21 cellular contexts compared by ENCODE assay signal in the genomic region with DNA sequence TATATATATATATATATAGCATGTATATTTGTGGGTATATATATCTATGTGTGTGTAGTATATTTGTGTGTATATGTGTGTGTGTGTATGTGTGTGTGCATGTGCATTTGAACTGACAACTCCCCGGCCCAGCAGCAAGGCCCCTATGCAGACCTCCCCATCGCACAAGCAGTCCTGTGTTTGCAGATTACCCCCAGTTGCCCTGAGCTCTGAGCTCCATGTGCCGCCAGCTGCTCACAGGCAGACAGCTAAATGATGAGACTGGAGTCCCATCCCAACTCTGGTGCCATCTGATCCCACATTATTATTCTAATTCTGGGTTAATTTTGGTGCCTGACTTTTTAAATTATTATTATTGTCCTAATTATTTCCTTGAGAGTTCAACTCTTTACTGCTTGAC.
DNase-seq lines count a peak whose midpoint lies in the region; ATAC-seq and TF ChIP-seq lines count a peak whose summit lies in the region.
"Had no signal": no experiment of that assay in that cellular context is flagged by ENCODE, and none has a peak within 500 bp of the region (broad histone marks: within the 10 kb centered on the region; RNA-seq: fewer than 3 reads in every experiment).

No MANE protein-coding gene starts in this region.

- ATAC-seq in GM18505 (IDR thresholded peaks at IDR 0.05; ENCODE audit: unreplicated experiment) (no peak), GM19395 (IDR thresholded peaks at IDR 0.05; ENCODE audit: unreplicated experiment) (no peak)
- ATAC-seq: CD8-positive, alpha-beta T cell; T-cell had no signal

- H3K9me3 Mint-ChIP-seq in osteocyte (ENCODE audit: unreplicated experiment): no peaks in the 10 kb centered on the region
- H3K9me3 Mint-ChIP-seq: CD8-positive, alpha-beta T cell; IgD-negative memory B cell; T-cell had no signal

- H3K27me3 Mint-ChIP-seq in osteocyte (ENCODE audit: unreplicated experiment): no peaks in the 10 kb centered on the region
- H3K27me3 Mint-ChIP-seq: T-cell had no signal

- H3K27ac Mint-ChIP-seq in osteocyte (ENCODE audit: unreplicated experiment): no peak overlapping the region
- H3K27ac Mint-ChIP-seq: CD8-positive, alpha-beta T cell; IgD-negative memory B cell; T-cell had no signal

- intact Hi-C loops in breast epithelium (cut with DNase I; ENCODE audit: low total_unique reads): no loop called here
- intact Hi-C loops in cardiac septum (cut with DNase I): no loop called here

- H3K9me3 ChIP-seq in WERI-Rb-1 (ENCODE audit: severe bottlenecking) (no peaks in the 10 kb centered on the region), breast epithelium (no peaks in the 10 kb centered on the region)
- H3K9me3 ChIP-seq: BLaER1, MG63, SK-N-SH had no signal

- H3K27me3 ChIP-seq in WERI-Rb-1 (ENCODE audit: insufficient read depth, low read depth, severe bottlenecking): no peaks in the 10 kb centered on the region
- peaks cover 0 to 6% of the 10 kb centered on the region in 2 donors for H3K27me3 ChIP-seq in breast epithelium
- H3K27me3 ChIP-seq: BLaER1, MG63 had no signal

- no peaks in the 10 kb centered on the region for H3K4me1 ChIP-seq in breast epithelium
- H3K4me1 ChIP-seq: BLaER1 had no signal

- H3K4me1 Mint-ChIP-seq in osteocyte (ENCODE audit: unreplicated experiment): peaks cover 17% of the 10 kb centered on the region
- H3K4me1 Mint-ChIP-seq: IgD-negative memory B cell, T-cell had no signal

- H3K36me3 ChIP-seq in WERI-Rb-1 (no peaks in the 10 kb centered on the region), breast epithelium (no peaks in the 10 kb centered on the region)
- H3K36me3 ChIP-seq: BLaER1, MG63 had no signal

- H3K4me3 ChIP-seq in WERI-Rb-1 (ENCODE audit: low read depth, low read length) (no peak overlapping the region), breast epithelium (no peak overlapping the region)
- H3K4me3 ChIP-seq: BLaER1, MG63 had no signal

- no peaks in the 10 kb centered on the region for H3K36me3 Mint-ChIP-seq in osteocyte (ENCODE audit: unreplicated experiment)
- H3K36me3 Mint-ChIP-seq: CD8-positive, alpha-beta T cell; IgD-negative memory B cell; T-cell had no signal

- H3K27ac ChIP-seq in WERI-Rb-1 (peak overlapping the region; percentile 71), breast epithelium (no peak overlapping the region)
- H3K27ac ChIP-seq: BLaER1 had no signal

- peak; percentile 73 for DNase-seq in D341Med (ENCODE audit: low spot score)
- peak; percentile 56 for DNase-seq in NCI-H446 treated with DMSO at 0.1 percent for 48 hours (lab: John Stamatoyannopoulos, UW)
- peak; percentile 91 for DNase-seq in WERI-Rb-1
- DNase-seq in osteocyte (ENCODE audit: extremely low spot score, unreplicated experiment): peak; percentile 48
- DNase-seq in breast epithelium (ENCODE audit: low spot score in 2 of 2): no peak
- DNase-seq in cardiac septum (ENCODE audit: low spot score): no peak
- DNase-seq: CD8-positive, alpha-beta T cell; DMS79 treated with DMSO at 0.1 percent for 48 hours; H7; MG63; NCI-H1092 treated with DMSO at 0.1 percent for 48 hours; NCI-H146; NCI-H226; NCI-H526 treated with DMSO at 0.1 percent for 48 hours; SHP77; SK-N-SH; T-cell had no signal

- no peak for TF ChIP-seq CTCF in WERI-Rb-1 (IDR thresholded peaks at IDR 0.05; ENCODE audit: low read depth, low read length)
- TF ChIP-seq CTCF in osteocyte (IDR thresholded peaks at IDR 0.05): no peak
- no peak for TF ChIP-seq CTCF in breast epithelium (IDR thresholded peaks at IDR 0.05)

- no peak overlapping the region for H3K4me3 Mint-ChIP-seq in osteocyte (ENCODE audit: unreplicated experiment)
- H3K4me3 Mint-ChIP-seq: CD8-positive, alpha-beta T cell; IgD-negative memory B cell; T-cell had no signal

- TF ChIP-seq POLR2A in GM18505 (IDR thresholded peaks at IDR 0.05; ENCODE audit: borderline replicate concordance, extremely low read depth, insufficient read depth, insufficient read length) (no peak), breast epithelium (IDR thresholded peaks at IDR 0.05) (no peak)

Comparison
In these comparisons a context has a peak if more than half of its experiments do, and no peak if none do; other contexts are left out.
1. DNase-seq: peak in D341Med (single experiment), NCI-H446 treated with DMSO at 0.1 percent for 48 hours (single experiment), WERI-Rb-1 (single experiment) and osteocyte (single experiment); none in breast epithelium (0 of 2) and cardiac septum (single experiment).